Comparison of ENCODE assay signal across 17 cellular contexts in the genomic region with DNA sequence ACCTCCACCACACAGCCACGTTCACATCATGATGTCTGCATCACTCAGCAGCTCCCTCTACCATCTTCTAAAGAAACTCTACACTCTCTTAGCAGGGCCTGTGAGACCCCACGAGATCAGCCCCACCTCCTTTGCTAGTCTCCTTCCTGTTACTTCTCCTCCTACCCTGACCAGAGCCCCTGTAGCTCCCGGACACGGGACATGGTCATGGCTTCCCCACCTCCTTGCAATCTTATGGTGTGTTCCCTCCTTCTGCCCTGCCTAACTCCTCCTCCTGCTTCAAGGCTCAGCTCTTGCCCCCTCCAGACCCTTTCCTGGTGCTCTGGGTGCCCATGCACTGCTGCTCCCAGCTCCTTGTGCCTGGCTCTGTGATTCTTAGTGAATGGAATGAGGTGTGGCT. TPM values are rescaled to one million over a fixed set of nuclear protein-coding genes. Genes with fewer than 3 reads are reported as not detected.
DNase-seq lines count a peak whose midpoint lies in the region; ATAC-seq lines count a peak whose summit lies in the region.
"Had no signal": no experiment of that assay in that cellular context is flagged by ENCODE, and none has a peak within 500 bp of the region (broad histone marks: within the 10 kb centered on the region; RNA-seq: fewer than 3 reads in every experiment).

No MANE protein-coding gene starts in this region.

- peak overlapping the region; percentile 59 for H3K27ac Mint-ChIP-seq in stimulated activated naive CD8-positive, alpha-beta T cell treated with anti-CD3 and anti-CD28 coated beads, Interleukin-15, Interleukin-2, amounts not matched to agents 100 ng/mL and 50 ng/mL, for 24 hours
- peak overlapping the region in 1 of 2 donors; percentile 79 for H3K27ac Mint-ChIP-seq in stimulated activated naive CD8-positive, alpha-beta T cell treated with anti-CD3 and anti-CD28 coated beads, Interleukin-15, amount 100 ng/mL, for 72 hours
- peak overlapping the region; percentile 74 to 83 for H3K27ac Mint-ChIP-seq in T-cell
- H3K27ac Mint-ChIP-seq: activated B cell treated with CpG ODN at 0.5 μM for 24 hours; activated CD8-positive, alpha-beta memory T cell treated with anti-CD3 and anti-CD28 coated beads, Interleukin-2, amount 10 ng/mL, durations not matched to agents 7 days and 5 days had no signal

- H3K4me1 Mint-ChIP-seq in stimulated activated naive CD8-positive, alpha-beta T cell treated with anti-CD3 and anti-CD28 coated beads, Interleukin-15, Interleukin-2, amounts not matched to agents 100 ng/mL and 50 ng/mL, for 24 hours (ENCODE audit: low read depth) = peaks cover 38% of the 10 kb centered on the region
- H3K4me1 Mint-ChIP-seq in stimulated activated naive CD8-positive, alpha-beta T cell treated with anti-CD3 and anti-CD28 coated beads, Interleukin-15, amount 100 ng/mL, for 72 hours = peaks cover 38% of the 10 kb centered on the region
- H3K4me1 Mint-ChIP-seq in T-cell = peaks cover 31 to 34% (median 33%) of the 10 kb centered on the region in 3 donors

- no peak for ATAC-seq in stimulated activated naive CD8-positive, alpha-beta T cell treated with anti-CD3 and anti-CD28 coated beads, Interleukin-15, amount 100 ng/mL, for 72 hours
- ATAC-seq in T-cell (replicated peaks in 1 of 4) = no peak
- ATAC-seq in HG03460 (IDR thresholded peaks at IDR 0.05; ENCODE audit: unreplicated experiment) = no peak
- ATAC-seq: activated CD8-positive, alpha-beta memory T cell treated with anti-CD3 and anti-CD28 coated beads, Interleukin-2, amount 10 ng/mL, durations not matched to agents 7 days and 5 days; Right ventricle myocardium inferior had no signal

- CTCF ChIA-PET in T-cell (lab: Charles Lee) = interaction anchor here (0.5 to 1.9 kb wide), 5 partner anchors 10 to 1862 kb away, joined by 3 to 6 read pairs (median 4); no protein-coding TSS in a partner anchor

- no peaks in the 10 kb centered on the region for H3K9me3 Mint-ChIP-seq in stimulated activated naive CD8-positive, alpha-beta T cell treated with anti-CD3 and anti-CD28 coated beads, Interleukin-15, Interleukin-2, amounts not matched to agents 100 ng/mL and 50 ng/mL, for 24 hours
- H3K9me3 Mint-ChIP-seq in stimulated activated naive CD8-positive, alpha-beta T cell treated with anti-CD3 and anti-CD28 coated beads, Interleukin-15, amount 100 ng/mL, for 72 hours = no peaks in the 10 kb centered on the region
- no peaks in the 10 kb centered on the region for H3K9me3 Mint-ChIP-seq in T-cell
- H3K9me3 Mint-ChIP-seq: activated B cell treated with CpG ODN at 0.5 μM for 24 hours had no signal

- H3K36me3 Mint-ChIP-seq in stimulated activated naive CD8-positive, alpha-beta T cell treated with anti-CD3 and anti-CD28 coated beads, Interleukin-15, Interleukin-2, amounts not matched to agents 100 ng/mL and 50 ng/mL, for 24 hours (ENCODE audit: low read depth) = no peaks in the 10 kb centered on the region
- no peaks in the 10 kb centered on the region for H3K36me3 Mint-ChIP-seq in T-cell
- H3K36me3 Mint-ChIP-seq: activated CD8-positive, alpha-beta memory T cell treated with anti-CD3 and anti-CD28 coated beads, Interleukin-2, amount 10 ng/mL, durations not matched to agents 7 days and 5 days had no signal

- POLR2A ChIA-PET in T-cell (lab: Charles Lee) = no interaction called here

- no peaks in the 10 kb centered on the region for H3K27me3 Mint-ChIP-seq in stimulated activated naive CD8-positive, alpha-beta T cell treated with anti-CD3 and anti-CD28 coated beads, Interleukin-15, Interleukin-2, amounts not matched to agents 100 ng/mL and 50 ng/mL, for 24 hours
- no peaks in the 10 kb centered on the region for H3K27me3 Mint-ChIP-seq in stimulated activated naive CD8-positive, alpha-beta T cell treated with anti-CD3 and anti-CD28 coated beads, Interleukin-15, amount 100 ng/mL, for 72 hours
- no peaks in the 10 kb centered on the region for H3K27me3 Mint-ChIP-seq in T-cell
- H3K27me3 Mint-ChIP-seq: activated B cell treated with CpG ODN at 0.5 μM for 24 hours; activated CD8-positive, alpha-beta memory T cell treated with anti-CD3 and anti-CD28 coated beads, Interleukin-2, amount 10 ng/mL, durations not matched to agents 7 days and 5 days had no signal

- H3K4me3 Mint-ChIP-seq in stimulated activated naive CD8-positive, alpha-beta T cell treated with anti-CD3 and anti-CD28 coated beads, Interleukin-15, Interleukin-2, amounts not matched to agents 100 ng/mL and 50 ng/mL, for 24 hours = no peak overlapping the region
- no peak overlapping the region for H3K4me3 Mint-ChIP-seq in stimulated activated naive CD8-positive, alpha-beta T cell treated with anti-CD3 and anti-CD28 coated beads, Interleukin-15, amount 100 ng/mL, for 72 hours
- H3K4me3 Mint-ChIP-seq in T-cell = no peak overlapping the region
- H3K4me3 Mint-ChIP-seq: activated B cell treated with CpG ODN at 0.5 μM for 24 hours; activated CD8-positive, alpha-beta memory T cell treated with anti-CD3 and anti-CD28 coated beads, Interleukin-2, amount 10 ng/mL, durations not matched to agents 7 days and 5 days had no signal

- no peak for DNase-seq in stimulated activated naive CD8-positive, alpha-beta T cell treated with anti-CD3 and anti-CD28 coated beads, Interleukin-15, amount 100 ng/mL, for 72 hours
- DNase-seq in T-cell (no peak), islet precursor cell (peak; percentile 37), SK-N-DZ (ENCODE audit: low spot score) (no peak), activated gamma-delta T cell (lab: John Stamatoyannopoulos, UW) (no peak)
- DNase-seq: activated B cell treated with CpG ODN at 0.5 μM for 24 hours; activated CD8-positive, alpha-beta memory T cell treated with anti-CD3 and anti-CD28 coated beads, Interleukin-2, amount 10 ng/mL, durations not matched to agents 7 days and 5 days; activated effector memory CD4-positive, alpha-beta T cell treated with anti-CD3 and anti-CD28 coated beads, Interleukin-2, amount 50 U/mL, for 16 hours; AML-193; Calu3; EL; NCI-H1417; NCI-H524; stimulated activated CD4-positive, alpha-beta T cell treated with anti-CD3 and anti-CD28 coated beads, Interleukin-15, amount 100 ng/mL, for 24 hours had no signal

RNA-seq across cellular contexts. Expression of a gene that starts 8.1 kb away (rescaled TPM):
- 10 to 100 TPM; 19.2 to 34.4 (median 28.5) TPM for total RNA-seq in T-cell
- 33.4 and 43.7 TPM in 2 replicates for polyA plus RNA-seq in SK-N-DZ (2014; cell fraction: cytosol; rRNA removed)
- polyA plus RNA-seq in SK-N-DZ (2014; cell fraction: nucleus; rRNA removed) = 40.4 and 48.6 TPM in 2 replicates

RNA-seq across cellular contexts. Expression of a gene that starts 10.4 kb away (rescaled TPM):
- 10 to 100 TPM in 3 of 5 donors, 1 to 10 TPM in 2; 6.1 to 13.4 (median 10.2) TPM for total RNA-seq in T-cell
- polyA plus RNA-seq in SK-N-DZ (2014; cell fraction: cytosol; rRNA removed) = 32.2 and 44.3 TPM in 2 replicates
- 19.6 and 26.7 TPM in 2 replicates for polyA plus RNA-seq in SK-N-DZ (2014; cell fraction: nucleus; rRNA removed)
